In the genomic region with DNA sequence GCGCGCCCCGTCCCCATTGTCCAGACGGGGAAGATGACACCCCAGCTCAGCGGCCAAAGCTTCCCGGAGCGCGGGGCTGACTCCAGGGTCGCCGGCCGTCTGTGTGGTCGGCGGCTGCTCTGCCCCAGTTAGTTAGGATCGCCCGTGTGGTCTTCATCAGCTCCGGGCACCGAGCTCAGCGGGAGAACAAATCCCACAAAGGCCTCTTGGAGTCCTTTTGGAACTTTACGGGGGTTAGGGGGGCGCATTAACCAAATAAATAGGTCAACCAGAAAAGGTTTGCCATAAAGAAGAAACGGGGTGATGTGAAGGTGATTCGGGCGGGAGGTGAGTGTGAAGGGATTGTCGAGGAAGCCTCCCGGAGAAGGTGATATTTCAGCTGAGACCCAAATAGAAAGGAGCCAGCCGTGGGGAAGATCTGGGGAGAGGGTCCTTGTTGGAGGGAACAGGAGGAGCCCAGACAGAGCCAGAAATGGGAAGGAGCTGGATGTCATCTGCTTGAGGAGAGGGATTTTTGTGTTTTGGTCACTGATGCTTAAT, we compare ENCODE assay signal across 1 cellular context.
A peak's percentile ranks its signal among the peaks of the same experiment; 100 is the strongest.
TF ChIP-seq lines count a peak whose summit lies in the region.

No MANE protein-coding gene starts in this region.

TF ChIP-seq in HepG2, 621 proteins besides CTCF, POLR2A, EP300 and RAD21 (continued from another document):
- no peak for TF ChIP-seq ZNF160 (CRISPR knock-in tag; IDR thresholded peaks at IDR 0.05)
- TF ChIP-seq ZNF605 (CRISPR knock-in tag; IDR thresholded peaks at IDR 0.05), result no peak
- TF ChIP-seq ZNF792 (CRISPR knock-in tag; IDR thresholded peaks at IDR 0.05), result no peak
- TF ChIP-seq ZNF510 (CRISPR knock-in tag; IDR thresholded peaks at IDR 0.05; ENCODE audit: low read depth), result no peak
- TF ChIP-seq KLF15 (CRISPR knock-in tag; IDR thresholded peaks at IDR 0.05; ENCODE audit: borderline replicate concordance), result 0 out of 2 replicates have a peak, but pooled peaks have one; percentile 26
- no peak for TF ChIP-seq ZNF552 (CRISPR knock-in tag; IDR thresholded peaks at IDR 0.05; ENCODE audit: borderline replicate concordance)
- TF ChIP-seq, protein P1, sequence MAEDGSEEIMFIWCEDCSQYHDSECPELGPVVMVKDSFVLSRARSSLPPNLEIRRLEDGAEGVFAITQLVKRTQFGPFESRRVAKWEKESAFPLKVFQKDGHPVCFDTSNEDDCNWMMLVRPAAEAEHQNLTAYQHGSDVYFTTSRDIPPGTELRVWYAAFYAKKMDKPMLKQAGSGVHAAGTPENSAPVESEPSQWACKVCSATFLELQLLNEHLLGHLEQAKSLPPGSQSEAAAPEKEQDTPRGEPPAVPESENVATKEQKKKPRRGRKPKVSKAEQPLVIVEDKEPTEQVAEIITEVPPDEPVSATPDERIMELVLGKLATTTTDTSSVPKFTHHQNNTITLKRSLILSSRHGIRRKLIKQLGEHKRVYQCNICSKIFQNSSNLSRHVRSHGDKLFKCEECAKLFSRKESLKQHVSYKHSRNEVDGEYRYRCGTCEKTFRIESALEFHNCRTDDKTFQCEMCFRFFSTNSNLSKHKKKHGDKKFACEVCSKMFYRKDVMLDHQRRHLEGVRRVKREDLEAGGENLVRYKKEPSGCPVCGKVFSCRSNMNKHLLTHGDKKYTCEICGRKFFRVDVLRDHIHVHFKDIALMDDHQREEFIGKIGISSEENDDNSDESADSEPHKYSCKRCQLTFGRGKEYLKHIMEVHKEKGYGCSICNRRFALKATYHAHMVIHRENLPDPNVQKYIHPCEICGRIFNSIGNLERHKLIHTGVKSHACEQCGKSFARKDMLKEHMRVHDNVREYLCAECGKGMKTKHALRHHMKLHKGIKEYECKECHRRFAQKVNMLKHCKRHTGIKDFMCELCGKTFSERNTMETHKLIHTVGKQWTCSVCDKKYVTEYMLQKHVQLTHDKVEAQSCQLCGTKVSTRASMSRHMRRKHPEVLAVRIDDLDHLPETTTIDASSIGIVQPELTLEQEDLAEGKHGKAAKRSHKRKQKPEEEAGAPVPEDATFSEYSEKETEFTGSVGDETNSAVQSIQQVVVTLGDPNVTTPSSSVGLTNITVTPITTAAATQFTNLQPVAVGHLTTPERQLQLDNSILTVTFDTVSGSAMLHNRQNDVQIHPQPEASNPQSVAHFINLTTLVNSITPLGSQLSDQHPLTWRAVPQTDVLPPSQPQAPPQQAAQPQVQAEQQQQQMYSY (CRISPR knock-in tag; IDR thresholded peaks at IDR 0.05), result 0 out of 2 replicates have a peak, but pooled peaks have one; percentile 23
- no peak for TF ChIP-seq ZNF333 (CRISPR knock-in tag; IDR thresholded peaks at IDR 0.05; ENCODE audit: borderline replicate concordance)
- TF ChIP-seq, protein P2, sequence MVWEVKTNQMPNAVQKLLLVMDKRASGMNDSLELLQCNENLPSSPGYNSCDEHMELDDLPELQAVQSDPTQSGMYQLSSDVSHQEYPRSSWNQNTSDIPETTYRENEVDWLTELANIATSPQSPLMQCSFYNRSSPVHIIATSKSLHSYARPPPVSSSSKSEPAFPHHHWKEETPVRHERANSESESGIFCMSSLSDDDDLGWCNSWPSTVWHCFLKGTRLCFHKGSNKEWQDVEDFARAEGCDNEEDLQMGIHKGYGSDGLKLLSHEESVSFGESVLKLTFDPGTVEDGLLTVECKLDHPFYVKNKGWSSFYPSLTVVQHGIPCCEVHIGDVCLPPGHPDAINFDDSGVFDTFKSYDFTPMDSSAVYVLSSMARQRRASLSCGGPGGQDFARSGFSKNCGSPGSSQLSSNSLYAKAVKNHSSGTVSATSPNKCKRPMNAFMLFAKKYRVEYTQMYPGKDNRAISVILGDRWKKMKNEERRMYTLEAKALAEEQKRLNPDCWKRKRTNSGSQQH (CRISPR knock-in tag; IDR thresholded peaks at IDR 0.05; ENCODE audit: low read depth), result no peak
- no peak for TF ChIP-seq ZNF883 (CRISPR knock-in tag; IDR thresholded peaks at IDR 0.05; ENCODE audit: not compliant biosample characterization)
- TF ChIP-seq, protein P3, sequence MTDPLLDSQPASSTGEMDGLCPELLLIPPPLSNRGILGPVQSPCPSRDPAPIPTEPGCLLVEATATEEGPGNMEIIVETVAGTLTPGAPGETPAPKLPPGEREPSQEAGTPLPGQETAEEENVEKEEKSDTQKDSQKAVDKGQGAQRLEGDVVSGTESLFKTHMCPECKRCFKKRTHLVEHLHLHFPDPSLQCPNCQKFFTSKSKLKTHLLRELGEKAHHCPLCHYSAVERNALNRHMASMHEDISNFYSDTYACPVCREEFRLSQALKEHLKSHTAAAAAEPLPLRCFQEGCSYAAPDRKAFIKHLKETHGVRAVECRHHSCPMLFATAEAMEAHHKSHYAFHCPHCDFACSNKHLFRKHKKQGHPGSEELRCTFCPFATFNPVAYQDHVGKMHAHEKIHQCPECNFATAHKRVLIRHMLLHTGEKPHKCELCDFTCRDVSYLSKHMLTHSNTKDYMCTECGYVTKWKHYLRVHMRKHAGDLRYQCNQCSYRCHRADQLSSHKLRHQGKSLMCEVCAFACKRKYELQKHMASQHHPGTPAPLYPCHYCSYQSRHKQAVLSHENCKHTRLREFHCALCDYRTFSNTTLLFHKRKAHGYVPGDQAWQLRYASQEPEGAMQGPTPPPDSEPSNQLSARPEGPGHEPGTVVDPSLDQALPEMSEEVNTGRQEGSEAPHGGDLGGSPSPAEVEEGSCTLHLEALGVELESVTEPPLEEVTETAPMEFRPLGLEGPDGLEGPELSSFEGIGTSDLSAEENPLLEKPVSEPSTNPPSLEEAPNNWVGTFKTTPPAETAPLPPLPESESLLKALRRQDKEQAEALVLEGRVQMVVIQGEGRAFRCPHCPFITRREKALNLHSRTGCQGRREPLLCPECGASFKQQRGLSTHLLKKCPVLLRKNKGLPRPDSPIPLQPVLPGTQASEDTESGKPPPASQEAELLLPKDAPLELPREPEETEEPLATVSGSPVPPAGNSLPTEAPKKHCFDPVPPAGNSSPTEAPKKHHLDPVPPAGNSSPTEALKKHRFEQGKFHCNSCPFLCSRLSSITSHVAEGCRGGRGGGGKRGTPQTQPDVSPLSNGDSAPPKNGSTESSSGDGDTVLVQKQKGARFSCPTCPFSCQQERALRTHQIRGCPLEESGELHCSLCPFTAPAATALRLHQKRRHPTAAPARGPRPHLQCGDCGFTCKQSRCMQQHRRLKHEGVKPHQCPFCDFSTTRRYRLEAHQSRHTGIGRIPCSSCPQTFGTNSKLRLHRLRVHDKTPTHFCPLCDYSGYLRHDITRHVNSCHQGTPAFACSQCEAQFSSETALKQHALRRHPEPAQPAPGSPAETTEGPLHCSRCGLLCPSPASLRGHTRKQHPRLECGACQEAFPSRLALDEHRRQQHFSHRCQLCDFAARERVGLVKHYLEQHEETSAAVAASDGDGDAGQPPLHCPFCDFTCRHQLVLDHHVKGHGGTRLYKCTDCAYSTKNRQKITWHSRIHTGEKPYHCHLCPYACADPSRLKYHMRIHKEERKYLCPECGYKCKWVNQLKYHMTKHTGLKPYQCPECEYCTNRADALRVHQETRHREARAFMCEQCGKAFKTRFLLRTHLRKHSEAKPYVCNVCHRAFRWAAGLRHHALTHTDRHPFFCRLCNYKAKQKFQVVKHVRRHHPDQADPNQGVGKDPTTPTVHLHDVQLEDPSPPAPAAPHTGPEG (CRISPR knock-in tag; IDR thresholded peaks at IDR 0.05), result peak; percentile 66; the same call in 1 of the 2 replicates
